ENCODE assay signal across 27 cellular contexts in genomic region chr2:238422940-238423339, GRCh38.
"Had no signal": no experiment of that assay in that cellular context is flagged by ENCODE, and none has a peak within 500 bp of the region (broad histone marks: within the 10 kb centered on the region; RNA-seq: fewer than 3 reads in every experiment).

No MANE protein-coding gene starts in this region.

- DNase-seq: activated CD4-positive, alpha-beta memory T cell treated with anti-CD3 and anti-CD28 coated beads, Interleukin-2, amount 10 ng/mL, durations not matched to agents 7 days and 5 days; activated CD4-positive, alpha-beta T cell treated with anti-CD3 and anti-CD28 coated beads for 36 hours; activated CD4-positive, alpha-beta T cell treated with anti-CD3 and anti-CD28 coated beads, Interleukin-2, amount 50 U/mL, for 1 hour; activated CD4-positive, CD25-positive, alpha-beta regulatory T cell; activated gamma-delta T cell; activated naive CD4-positive, alpha-beta T cell treated with anti-CD3 and anti-CD28 coated beads for 36 hours; activated T-cell treated with anti-CD3 and anti-CD28 coated beads for 4 hours; activated T-cell treated with anti-CD3 and anti-CD28 coated beads, Interleukin-2, amount 50 U/mL, for 48 hours; adrenal gland; anterior cingulate cortex; caudate nucleus; Kasumi-1; KBM-7; NCI-H1048; NCI-H146; NCI-H187 treated with DMSO at 0.1 percent for 48 hours; NCI-H2171; NCI-H345; NCI-H510A; NCI-H69; Peyer's patch; SHP77 treated with DMSO at 0.1 percent for 48 hours; T-helper 1 cell had no signal

- H3K36me3 ChIP-seq: adrenal gland, breast epithelium, Peyer's patch had no signal

- H3K9me3 ChIP-seq: adrenal gland, breast epithelium, Peyer's patch had no signal

- H3K4me3 ChIP-seq: adrenal gland, breast epithelium, Peyer's patch had no signal

- H3K27ac Mint-ChIP-seq: activated CD4-positive, alpha-beta memory T cell treated with anti-CD3 and anti-CD28 coated beads, Interleukin-2, amount 10 ng/mL, durations not matched to agents 7 days and 5 days; activated CD4-positive, alpha-beta T cell treated with anti-CD3 and anti-CD28 coated beads for 36 hours; activated naive CD4-positive, alpha-beta T cell treated with anti-CD3 and anti-CD28 coated beads for 36 hours; activated naive CD8-positive, alpha-beta T cell had no signal

- H3K4me3 Mint-ChIP-seq: activated CD4-positive, alpha-beta memory T cell treated with anti-CD3 and anti-CD28 coated beads, Interleukin-2, amount 10 ng/mL, durations not matched to agents 7 days and 5 days; activated CD4-positive, alpha-beta T cell treated with anti-CD3 and anti-CD28 coated beads for 36 hours; activated naive CD4-positive, alpha-beta T cell treated with anti-CD3 and anti-CD28 coated beads for 36 hours; activated naive CD8-positive, alpha-beta T cell; activated T-helper 17 cell treated with anti-CD3 and anti-CD28 coated beads, Interleukin-2, amount 50 U/mL, for 72 hours had no signal

- H3K9me3 Mint-ChIP-seq: activated CD4-positive, alpha-beta memory T cell treated with anti-CD3 and anti-CD28 coated beads, Interleukin-2, amount 10 ng/mL, durations not matched to agents 7 days and 5 days; activated naive CD4-positive, alpha-beta T cell treated with anti-CD3 and anti-CD28 coated beads for 36 hours; activated T-helper 17 cell treated with anti-CD3 and anti-CD28 coated beads, Interleukin-2, amount 50 U/mL, for 72 hours had no signal

- H3K27me3 Mint-ChIP-seq: activated CD4-positive, alpha-beta T cell treated with anti-CD3 and anti-CD28 coated beads for 36 hours; activated naive CD8-positive, alpha-beta T cell; activated T-helper 17 cell treated with anti-CD3 and anti-CD28 coated beads, Interleukin-2, amount 50 U/mL, for 72 hours had no signal

- ATAC-seq: activated CD4-positive, alpha-beta T cell treated with anti-CD3 and anti-CD28 coated beads for 36 hours; activated T-helper 17 cell treated with anti-CD3 and anti-CD28 coated beads, Interleukin-2, amount 50 U/mL, for 72 hours had no signal

- H3K27ac ChIP-seq: adrenal gland, Peyer's patch, VCaP had no signal

- H3K4me1 ChIP-seq: breast epithelium had no signal

- H3K27me3 ChIP-seq: adrenal gland, breast epithelium, Peyer's patch had no signal
